ENCODE assay signal across 27 cellular contexts in the genomic region with DNA sequence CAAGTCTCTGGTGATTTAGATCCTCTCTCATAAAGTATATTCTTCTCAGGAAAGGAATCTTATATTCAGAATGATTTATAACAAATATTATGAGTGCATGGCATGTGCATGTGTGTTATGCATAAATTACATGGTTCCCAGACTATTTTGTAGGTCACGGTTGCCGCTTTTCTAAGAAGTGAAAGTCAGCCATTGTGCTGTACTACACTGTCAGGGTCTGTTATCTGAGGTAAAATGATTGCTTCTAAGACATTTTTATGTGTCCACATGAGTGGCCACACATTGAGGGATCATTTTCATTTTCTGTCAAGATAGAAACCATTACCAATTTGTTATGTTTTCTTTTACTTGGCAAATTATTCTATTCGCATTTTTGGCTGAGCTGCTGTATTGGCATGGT.
DNase-seq lines count a peak whose midpoint lies in the region; ATAC-seq, FAIRE-seq and TF ChIP-seq lines count a peak whose summit lies in the region.
"Had no signal": no experiment of that assay in that cellular context is flagged by ENCODE, and none has a peak within 500 bp of the region (broad histone marks: within the 10 kb centered on the region; RNA-seq: fewer than 3 reads in every experiment).

No MANE protein-coding gene starts in this region.

- H3K4me3 Mint-ChIP-seq in H9, result no peak overlapping the region
- H3K4me3 Mint-ChIP-seq in CD8-positive, alpha-beta memory T cell, result no peak overlapping the region
- H3K4me3 Mint-ChIP-seq: activated CD4-positive, alpha-beta T cell treated with anti-CD3 and anti-CD28 coated beads, Interleukin-2, amount 10 ng/mL, durations not matched to agents 7 days and 5 days; activated T-cell treated with anti-CD3 and anti-CD28 coated beads, Interleukin-2, amount 50 U/mL, for 4 hours; central memory CD8-positive, alpha-beta T cell; stimulated activated naive CD8-positive, alpha-beta T cell treated with anti-CD3 and anti-CD28 coated beads, Interleukin-15, amount 100 ng/mL, for 72 hours; T-helper 2 cell treated with Interferon-gamma antibody and Interleukin-4, amounts not matched to agents 5 μg/mL and 100 μg/mL, for 36 hours had no signal

- H3K4me3 ChIP-seq in CD8-positive, alpha-beta memory T cell (ENCODE audit: low read length), result no peak overlapping the region
- H3K4me3 ChIP-seq: dorsolateral prefrontal cortex, left ventricle myocardium inferior, MG63, Peyer's patch had no signal

- no peaks in the 10 kb centered on the region for H3K9me3 Mint-ChIP-seq in H9
- H3K9me3 Mint-ChIP-seq in CD8-positive, alpha-beta memory T cell, result no peaks in the 10 kb centered on the region
- H3K9me3 Mint-ChIP-seq: activated CD4-positive, alpha-beta T cell treated with anti-CD3 and anti-CD28 coated beads, Interleukin-2, amount 10 ng/mL, durations not matched to agents 7 days and 5 days; activated T-cell treated with anti-CD3 and anti-CD28 coated beads, Interleukin-2, amount 50 U/mL, for 4 hours; central memory CD8-positive, alpha-beta T cell; stimulated activated naive CD8-positive, alpha-beta T cell treated with anti-CD3 and anti-CD28 coated beads, Interleukin-15, amount 100 ng/mL, for 72 hours; T-helper 2 cell treated with Interferon-gamma antibody and Interleukin-4, amounts not matched to agents 5 μg/mL and 100 μg/mL, for 36 hours had no signal

- no peak overlapping the region for H4K5ac ChIP-seq in H9 (ENCODE audit: insufficient read length, low read depth, low read length)

- DNase-seq in GM12891 (ENCODE audit: insufficient read length, low spot score), result no peak
- DNase-seq in left kidney (ENCODE audit: low read depth, low spot score), result peak; percentile 26
- DNase-seq in H9, result no peak
- no peak for DNase-seq in CD8-positive, alpha-beta memory T cell
- DNase-seq: activated CD4-positive, alpha-beta T cell treated with anti-CD3 and anti-CD28 coated beads, Interleukin-2, amount 10 ng/mL, durations not matched to agents 7 days and 5 days; activated gamma-delta T cell treated with Interleukin-2 at 50 U/mL for 16 hours; activated T-cell treated with anti-CD3 and anti-CD28 coated beads, Interleukin-2, amount 50 U/mL, for 4 hours; BE2C; dorsolateral prefrontal cortex; GDM1; KG1; left ventricle myocardium inferior; MG63; NCI-H2029 treated with DMSO at 0.1 percent for 48 hours; NCI-H69; Peyer's patch; SHP77 treated with DMSO at 0.1 percent for 48 hours; stimulated activated naive CD8-positive, alpha-beta T cell treated with anti-CD3 and anti-CD28 coated beads, Interleukin-15, amount 100 ng/mL, for 72 hours had no signal

- H3K36me3 Mint-ChIP-seq in H9 (ENCODE audit: insufficient read depth in 1 of 3, low read depth in 3 of 3), result peaks cover 3 to 8% (median 5%) of the 10 kb centered on the region in 3 experiments; a peak in 5 of 7 replicates
- peaks cover 12 to 51% (median 21%) of the 10 kb centered on the region in 3 donors for H3K36me3 Mint-ChIP-seq in CD8-positive, alpha-beta memory T cell

- H3T11ph ChIP-seq in H9 (ENCODE audit: low read length), result no peak overlapping the region

- H3K36me3 ChIP-seq in CD8-positive, alpha-beta memory T cell (ENCODE audit: insufficient read depth, low read length), result no peaks in the 10 kb centered on the region
- H3K36me3 ChIP-seq: BE2C, Peyer's patch had no signal

- H3K9me3 ChIP-seq in H9 (ENCODE audit: control insufficient read depth, low read depth, low read length), result no peaks in the 10 kb centered on the region
- no peaks in the 10 kb centered on the region for H3K9me3 ChIP-seq in CD8-positive, alpha-beta memory T cell (ENCODE audit: low read length)
- H3K9me3 ChIP-seq: BE2C, left ventricle myocardium inferior, MG63, neutrophil, Peyer's patch had no signal

- H3K23me2 ChIP-seq in H9 (ENCODE audit: insufficient read length, low read depth, low read length, poor library complexity, severe bottlenecking), result no peaks in the 10 kb centered on the region

- no peak overlapping the region for H3K27ac ChIP-seq in H9 (ENCODE audit: insufficient read length, low read depth, low read length)
- H3K27ac ChIP-seq in CD8-positive, alpha-beta memory T cell (ENCODE audit: low read depth, low read length), result no peak overlapping the region
- H3K27ac ChIP-seq: left ventricle myocardium inferior, neutrophil, Peyer's patch had no signal

- H3K27me3 Mint-ChIP-seq in H9 (ENCODE audit: low read depth), result no peaks in the 10 kb centered on the region
- H3K27me3 Mint-ChIP-seq in CD8-positive, alpha-beta memory T cell, result no peaks in the 10 kb centered on the region
- H3K27me3 Mint-ChIP-seq: activated CD4-positive, alpha-beta T cell treated with anti-CD3 and anti-CD28 coated beads, Interleukin-2, amount 10 ng/mL, durations not matched to agents 7 days and 5 days; central memory CD8-positive, alpha-beta T cell; stimulated activated naive CD8-positive, alpha-beta T cell treated with anti-CD3 and anti-CD28 coated beads, Interleukin-15, amount 100 ng/mL, for 72 hours had no signal

- CTCF ChIA-PET in CD8-positive, alpha-beta memory T cell (lab: Charles Lee), result no interaction called here

- no CpG with 5 or more reads among the region's 3 CpGs for WGBS in H9 (ENCODE audit: extremely low coverage, insufficient read length, low lambda C conversion rate)

- no peak overlapping the region for H2AK5ac ChIP-seq in H9 (ENCODE audit: insufficient read length, low read length)

- no peak overlapping the region for H3K56ac ChIP-seq in H9 (ENCODE audit: insufficient read length, low read depth, low read length)

- no peak overlapping the region for H4K91ac ChIP-seq in H9 (ENCODE audit: insufficient read length, low read depth, low read length)

- H2BK5ac ChIP-seq in H9 (ENCODE audit: insufficient read length, low read length), result no peak overlapping the region

- no peak overlapping the region for H3K18ac ChIP-seq in H9 (ENCODE audit: insufficient read length, low read depth, low read length)

- no peaks in the 10 kb centered on the region for H3K27me3 ChIP-seq in H9 (ENCODE audit: insufficient read depth, low read length)
- H3K27me3 ChIP-seq in CD8-positive, alpha-beta memory T cell (ENCODE audit: insufficient read depth, low read length, poor library complexity, severe bottlenecking), result no peaks in the 10 kb centered on the region
- H3K27me3 ChIP-seq: BE2C, dorsolateral prefrontal cortex, MG63, neutrophil, Peyer's patch had no signal

- H2BK12ac ChIP-seq in H9 (ENCODE audit: insufficient read length, low read depth, low read length), result no peak overlapping the region

- no peak overlapping the region for H2BK120ac ChIP-seq in H9 (ENCODE audit: low read depth, low read length, poor library complexity, severe bottlenecking)

- H2AFZ ChIP-seq in H9 (ENCODE audit: low read length), result no peak overlapping the region

- H3K4ac ChIP-seq in H9 (ENCODE audit: low read depth, low read length), result no peak overlapping the region

- peak; percentile 62 for ATAC-seq in GM21423 (IDR thresholded peaks at IDR 0.05; ENCODE audit: unreplicated experiment)
- peak; percentile 62 for ATAC-seq in HG03432 (IDR thresholded peaks at IDR 0.05; ENCODE audit: unreplicated experiment)
- ATAC-seq in HG02840 (IDR thresholded peaks at IDR 0.05; ENCODE audit: low FRiP score, unreplicated experiment), result no peak
- ATAC-seq in HG02852 (IDR thresholded peaks at IDR 0.05; ENCODE audit: unreplicated experiment), result no peak
- ATAC-seq: activated T-cell treated with anti-CD3 and anti-CD28 coated beads, Interleukin-2, amount 50 U/mL, for 4 hours; stimulated activated naive CD8-positive, alpha-beta T cell treated with anti-CD3 and anti-CD28 coated beads, Interleukin-15, amount 100 ng/mL, for 72 hours had no signal

- H3K79me2 ChIP-seq in H9 (ENCODE audit: insufficient read depth, low read length), result no peaks in the 10 kb centered on the region

- no peak overlapping the region for H3K14ac ChIP-seq in H9 (ENCODE audit: insufficient read depth, low read length)

- H3K23ac ChIP-seq in H9 (ENCODE audit: insufficient read length, low read depth, low read length), result no peak overlapping the region

- H4K20me1 ChIP-seq in H9 (ENCODE audit: control insufficient read depth, insufficient read depth, insufficient read length), result no peaks in the 10 kb centered on the region

- no peak for TF ChIP-seq POLR2A in GM12891 (IDR thresholded peaks at IDR 0.05; ENCODE audit: low read depth, low read length)

- H3K79me1 ChIP-seq in H9 (ENCODE audit: insufficient read depth, low read depth, low read length, poor library complexity, severe bottlenecking), result no peaks in the 10 kb centered on the region

- no peaks in the 10 kb centered on the region for H3K4me1 ChIP-seq in H9 (ENCODE audit: insufficient read depth, low read length)
- H3K4me1 ChIP-seq in CD8-positive, alpha-beta memory T cell (ENCODE audit: insufficient read depth, low read length), result no peaks in the 10 kb centered on the region
- H3K4me1 ChIP-seq: BE2C, left ventricle myocardium inferior, Peyer's patch had no signal

- no peak overlapping the region for H3K4me2 ChIP-seq in H9 (ENCODE audit: insufficient read depth, insufficient read length, low read length)

- no peak overlapping the region for H2BK20ac ChIP-seq in H9 (ENCODE audit: low read depth, low read length, poor library complexity, severe bottlenecking)

- H3K27ac Mint-ChIP-seq in H9, result no peak overlapping the region
- H3K27ac Mint-ChIP-seq in CD8-positive, alpha-beta memory T cell, result no peak overlapping the region
- H3K27ac Mint-ChIP-seq: activated CD4-positive, alpha-beta T cell treated with anti-CD3 and anti-CD28 coated beads, Interleukin-2, amount 10 ng/mL, durations not matched to agents 7 days and 5 days; stimulated activated naive CD8-positive, alpha-beta T cell treated with anti-CD3 and anti-CD28 coated beads, Interleukin-15, amount 100 ng/mL, for 72 hours; T-helper 2 cell treated with Interferon-gamma antibody and Interleukin-4, amounts not matched to agents 5 μg/mL and 100 μg/mL, for 36 hours had no signal

- H2BK15ac ChIP-seq in H9 (ENCODE audit: low read depth, low read length), result no peak overlapping the region

- TF ChIP-seq CTCF in H9 (conservative IDR thresholded peaks at IDR 0.05), result no peak

- FAIRE-seq in GM12891 (lab: Jason Lieb, UNC), result peak; percentile 55
- FAIRE-seq: HTR-8/SVneo, islet of Langerhans had no signal

- H4K8ac ChIP-seq in H9 (replicated peaks; ENCODE audit: insufficient read length, low read depth, low read length), result no peak overlapping the region

- no peaks in the 10 kb centered on the region; a peak in 1 of 4 replicates for H3K4me1 Mint-ChIP-seq in H9
- H3K4me1 Mint-ChIP-seq in CD8-positive, alpha-beta memory T cell, result no peaks in the 10 kb centered on the region
- H3K4me1 Mint-ChIP-seq: activated CD4-positive, alpha-beta T cell treated with anti-CD3 and anti-CD28 coated beads, Interleukin-2, amount 10 ng/mL, durations not matched to agents 7 days and 5 days; central memory CD8-positive, alpha-beta T cell had no signal

- POLR2A ChIA-PET in CD8-positive, alpha-beta memory T cell (lab: Charles Lee), result no interaction called here

- H3K9ac ChIP-seq in H9 (ENCODE audit: extremely low read depth, insufficient read length, low read length), result no peak overlapping the region

TF ChIP-seq in GM12891, 5 proteins besides CTCF, POLR2A, EP300 and RAD21 (continues in another document):
- TF ChIP-seq TAF1 (IDR thresholded peaks at IDR 0.05; ENCODE audit: low read depth, low read length) (no peak), POU2F2 (IDR thresholded peaks at IDR 0.05; ENCODE audit: low read depth, low read length) (no peak), POLR2AphosphoS5 (IDR thresholded peaks at IDR 0.05; ENCODE audit: low read depth, low read length) (no peak), SPI1 (IDR thresholded peaks at IDR 0.05; ENCODE audit: low read depth, low read length) (no peak)

Comparison
In these comparisons a context has a peak if more than half of its experiments do, and no peak if none do; other contexts are left out.
1. ATAC-seq: peak in GM21423 (single experiment) and HG03432 (single experiment); none in HG02840 (single experiment) and HG02852 (single experiment).